14 cellular contexts compared by ENCODE assay signal in the genomic region with DNA sequence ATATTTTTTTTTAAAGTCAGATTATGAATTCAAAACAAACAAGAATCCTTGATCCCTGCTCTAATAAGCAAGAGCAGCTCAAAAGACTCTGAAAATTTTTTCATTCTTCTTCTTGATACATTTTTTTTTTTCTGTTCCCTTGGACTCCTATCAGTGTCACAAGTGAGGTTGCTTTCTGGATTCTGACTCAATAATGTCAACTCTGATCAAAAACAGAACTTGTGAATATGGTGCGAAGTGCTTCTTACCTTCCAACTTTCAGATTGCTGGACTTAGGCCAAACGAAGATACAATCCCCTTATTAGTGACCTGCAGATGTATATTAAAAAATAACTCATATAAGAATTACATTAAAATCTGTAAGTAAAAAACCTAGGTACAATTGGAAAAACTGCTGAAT.
DNase-seq lines count a peak whose midpoint lies in the region; ATAC-seq and TF ChIP-seq lines count a peak whose summit lies in the region.
"Had no signal": no experiment of that assay in that cellular context is flagged by ENCODE, and none has a peak within 500 bp of the region (broad histone marks: within the 10 kb centered on the region; RNA-seq: fewer than 3 reads in every experiment).

No MANE protein-coding gene starts in this region.

- DNase-seq in GM13976 (ENCODE audit: low spot score) (peak; percentile 18), HCEC 1CT (no peak), GM19240 (ENCODE audit: insufficient read length, low spot score) (no peak), smooth muscle cell (lab: John Stamatoyannopoulos, UW; ENCODE audit: unreplicated experiment) (no peak)
- DNase-seq: activated CD4-positive, alpha-beta memory T cell treated with anti-CD3 and anti-CD28 coated beads, Interleukin-2, amount 10 ng/mL, durations not matched to agents 7 days and 5 days; activated naive CD4-positive, alpha-beta T cell treated with anti-CD3 and anti-CD28 coated beads, Interleukin-2, amount 50 U/mL, for 16 hours; DMS153; NCI-H146; psoas muscle had no signal

- no peaks in the 10 kb centered on the region for H3K4me1 ChIP-seq in smooth muscle cell (ENCODE audit: low read depth)
- H3K4me1 ChIP-seq: psoas muscle had no signal

- H3K4me2 ChIP-seq in smooth muscle cell, result no peak overlapping the region

- no peak overlapping the region for H3K4me3 ChIP-seq in smooth muscle cell
- H3K4me3 ChIP-seq: psoas muscle had no signal

- H3K36me3 ChIP-seq in smooth muscle cell (ENCODE audit: low read depth), result no peaks in the 10 kb centered on the region

- H2AFZ ChIP-seq in smooth muscle cell (ENCODE audit: low read depth), result no peak overlapping the region

- H3K27ac ChIP-seq in smooth muscle cell (ENCODE audit: low read depth), result no peak overlapping the region
- H3K27ac ChIP-seq: psoas muscle had no signal

- no peaks in the 10 kb centered on the region for H3K79me2 ChIP-seq in smooth muscle cell (ENCODE audit: low read depth)

- no peaks in the 10 kb centered on the region for H3F3A ChIP-seq in smooth muscle cell (ENCODE audit: low read depth)

- in situ Hi-C loops in GM13976 (cut with MboI; ENCODE audit: low sequenced_read_pairs, unreplicated experiment), result no loop called here

- H4K20me1 ChIP-seq in smooth muscle cell (ENCODE audit: low read depth), result no peaks in the 10 kb centered on the region

- no peak for TF ChIP-seq CTCF in GM13976 (IDR thresholded peaks at IDR 0.05; ENCODE audit: borderline replicate concordance, control extremely low read depth, extremely low read depth, insufficient read depth, missing control alignments)
- TF ChIP-seq CTCF in smooth muscle cell (IDR thresholded peaks at IDR 0.05; ENCODE audit: borderline replicate concordance, insufficient read depth, poor library complexity, severe bottlenecking), result no peak

- no peaks in the 10 kb centered on the region for H3K9me3 ChIP-seq in smooth muscle cell (replicated peaks; ENCODE audit: low read depth)
- H3K9me3 ChIP-seq: psoas muscle had no signal

- H3K9ac ChIP-seq in smooth muscle cell (ENCODE audit: low read depth), result no peak overlapping the region

- no peaks in the 10 kb centered on the region for H3K27me3 ChIP-seq in smooth muscle cell (ENCODE audit: low read depth)

- ATAC-seq in GM19395 (IDR thresholded peaks at IDR 0.05; ENCODE audit: unreplicated experiment) (peak; percentile 82), HG02678 (IDR thresholded peaks at IDR 0.05; ENCODE audit: unreplicated experiment) (peak; percentile 72), HG03342 (IDR thresholded peaks at IDR 0.05; ENCODE audit: unreplicated experiment) (peak; percentile 66), SK-N-SH treated with all-trans-retinoic acid at 6 μM for 48 hours (no peak)
- ATAC-seq: esophagus mucosa, psoas muscle had no signal

- 91% methylated on average over 2 of the region's 2 CpGs for WGBS in smooth muscle cell (ENCODE audit: low lambda C conversion rate)

TF ChIP-seq in SK-N-SH treated with all-trans-retinoic acid at 6 μM for 48 hours, 23 proteins besides CTCF, POLR2A, EP300 and RAD21:
- TF ChIP-seq ZNF565 (CRISPR knock-in tag; conservative IDR thresholded peaks at IDR 0.05; ENCODE audit: low read depth), result no peak
- TF ChIP-seq ZC3H10 (CRISPR knock-in tag; IDR thresholded peaks at IDR 0.05), result no peak
- TF ChIP-seq ESRRG (CRISPR knock-in tag; IDR thresholded peaks at IDR 0.05), result no peak
- TF ChIP-seq, protein P1, sequence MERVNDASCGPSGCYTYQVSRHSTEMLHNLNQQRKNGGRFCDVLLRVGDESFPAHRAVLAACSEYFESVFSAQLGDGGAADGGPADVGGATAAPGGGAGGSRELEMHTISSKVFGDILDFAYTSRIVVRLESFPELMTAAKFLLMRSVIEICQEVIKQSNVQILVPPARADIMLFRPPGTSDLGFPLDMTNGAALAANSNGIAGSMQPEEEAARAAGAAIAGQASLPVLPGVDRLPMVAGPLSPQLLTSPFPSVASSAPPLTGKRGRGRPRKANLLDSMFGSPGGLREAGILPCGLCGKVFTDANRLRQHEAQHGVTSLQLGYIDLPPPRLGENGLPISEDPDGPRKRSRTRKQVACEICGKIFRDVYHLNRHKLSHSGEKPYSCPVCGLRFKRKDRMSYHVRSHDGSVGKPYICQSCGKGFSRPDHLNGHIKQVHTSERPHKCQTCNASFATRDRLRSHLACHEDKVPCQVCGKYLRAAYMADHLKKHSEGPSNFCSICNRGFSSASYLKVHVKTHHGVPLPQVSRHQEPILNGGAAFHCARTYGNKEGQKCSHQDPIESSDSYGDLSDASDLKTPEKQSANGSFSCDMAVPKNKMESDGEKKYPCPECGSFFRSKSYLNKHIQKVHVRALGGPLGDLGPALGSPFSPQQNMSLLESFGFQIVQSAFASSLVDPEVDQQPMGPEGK (CRISPR knock-in tag; IDR thresholded peaks at IDR 0.05; ENCODE audit: borderline replicate concordance), result no peak
- no peak for TF ChIP-seq TSHZ2 (CRISPR knock-in tag; IDR thresholded peaks at IDR 0.05)
- TF ChIP-seq ZNF8 (CRISPR knock-in tag; IDR thresholded peaks at IDR 0.05), result no peak
- no peak for TF ChIP-seq TCF4 (CRISPR knock-in tag; IDR thresholded peaks at IDR 0.05; ENCODE audit: borderline replicate concordance)
- no peak for TF ChIP-seq ZFP3 (CRISPR knock-in tag; IDR thresholded peaks at IDR 0.05)
- TF ChIP-seq ISL1 (CRISPR knock-in tag; IDR thresholded peaks at IDR 0.05), result no peak
- no peak for TF ChIP-seq TOX (CRISPR knock-in tag; IDR thresholded peaks at IDR 0.05; ENCODE audit: borderline replicate concordance)
- TF ChIP-seq OSR1 (CRISPR knock-in tag; IDR thresholded peaks at IDR 0.05), result no peak
- TF ChIP-seq, protein P2, sequence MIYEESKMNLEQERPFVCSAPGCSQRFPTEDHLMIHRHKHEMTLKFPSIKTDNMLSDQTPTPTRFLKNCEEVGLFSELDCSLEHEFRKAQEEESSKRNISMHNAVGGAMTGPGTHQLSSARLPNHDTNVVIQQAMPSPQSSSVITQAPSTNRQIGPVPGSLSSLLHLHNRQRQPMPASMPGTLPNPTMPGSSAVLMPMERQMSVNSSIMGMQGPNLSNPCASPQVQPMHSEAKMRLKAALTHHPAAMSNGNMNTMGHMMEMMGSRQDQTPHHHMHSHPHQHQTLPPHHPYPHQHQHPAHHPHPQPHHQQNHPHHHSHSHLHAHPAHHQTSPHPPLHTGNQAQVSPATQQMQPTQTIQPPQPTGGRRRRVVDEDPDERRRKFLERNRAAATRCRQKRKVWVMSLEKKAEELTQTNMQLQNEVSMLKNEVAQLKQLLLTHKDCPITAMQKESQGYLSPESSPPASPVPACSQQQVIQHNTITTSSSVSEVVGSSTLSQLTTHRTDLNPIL (CRISPR knock-in tag; IDR thresholded peaks at IDR 0.05; ENCODE audit: low read depth), result no peak
- TF ChIP-seq ZNF70 (CRISPR knock-in tag; IDR thresholded peaks at IDR 0.05), result no peak
- TF ChIP-seq, protein P3, sequence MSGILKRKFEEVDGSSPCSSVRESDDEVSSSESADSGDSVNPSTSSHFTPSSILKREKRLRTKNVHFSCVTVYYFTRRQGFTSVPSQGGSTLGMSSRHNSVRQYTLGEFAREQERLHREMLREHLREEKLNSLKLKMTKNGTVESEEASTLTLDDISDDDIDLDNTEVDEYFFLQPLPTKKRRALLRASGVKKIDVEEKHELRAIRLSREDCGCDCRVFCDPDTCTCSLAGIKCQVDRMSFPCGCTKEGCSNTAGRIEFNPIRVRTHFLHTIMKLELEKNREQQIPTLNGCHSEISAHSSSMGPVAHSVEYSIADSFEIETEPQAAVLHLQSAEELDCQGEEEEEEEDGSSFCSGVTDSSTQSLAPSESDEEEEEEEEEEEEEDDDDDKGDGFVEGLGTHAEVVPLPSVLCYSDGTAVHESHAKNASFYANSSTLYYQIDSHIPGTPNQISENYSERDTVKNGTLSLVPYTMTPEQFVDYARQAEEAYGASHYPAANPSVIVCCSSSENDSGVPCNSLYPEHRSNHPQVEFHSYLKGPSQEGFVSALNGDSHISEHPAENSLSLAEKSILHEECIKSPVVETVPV (CRISPR knock-in tag; IDR thresholded peaks at IDR 0.05), result no peak
- TF ChIP-seq SNAI2 (CRISPR knock-in tag; IDR thresholded peaks at IDR 0.05), result no peak
- no peak for TF ChIP-seq ARNTL (CRISPR knock-in tag; IDR thresholded peaks at IDR 0.05; ENCODE audit: borderline replicate concordance, low read depth)
TF ChIP-seq in SK-N-SH treated with all-trans-retinoic acid at 6 μM for 48 hours: peak in this region for 0.
